Comparison of ENCODE assay signal across 1 cellular context in the genomic region with DNA sequence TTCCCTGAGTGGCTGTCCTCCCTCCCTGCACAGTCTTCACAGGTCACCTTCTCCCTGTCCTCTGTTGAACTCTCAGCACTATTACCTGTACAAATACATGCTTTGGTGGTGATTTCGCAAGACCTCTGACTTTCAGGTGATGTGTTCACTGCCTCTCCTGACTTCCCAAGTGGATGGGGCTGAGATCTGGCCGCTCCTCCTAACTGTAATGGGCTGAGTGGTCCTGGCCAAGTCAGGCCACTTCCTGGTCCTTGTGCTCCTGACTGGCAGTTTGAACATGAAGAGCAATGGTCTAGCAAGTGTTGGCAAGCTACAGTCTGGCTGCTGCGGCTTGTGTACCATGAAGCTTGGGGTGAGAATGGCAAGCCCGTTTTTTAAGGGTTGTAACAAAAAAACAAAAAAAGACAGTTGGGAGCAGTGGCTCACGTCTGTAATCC.
TF ChIP-seq lines count a peak whose summit lies in the region.

No MANE protein-coding gene starts in this region.

TF ChIP-seq in Ishikawa, 13 proteins besides CTCF, POLR2A, EP300 and RAD21:
- TF ChIP-seq CEBPB (IDR thresholded peaks at IDR 0.05) (peak; percentile 80), YY1 (IDR thresholded peaks at IDR 0.05; ENCODE audit: low read depth) (no peak), CREB1 (IDR thresholded peaks at IDR 0.05; ENCODE audit: low read depth) (no peak), FOXM1 (IDR thresholded peaks at IDR 0.05; ENCODE audit: borderline replicate concordance, low read depth) (no peak)
